2 cellular contexts compared by ENCODE assay signal in the genomic region with DNA sequence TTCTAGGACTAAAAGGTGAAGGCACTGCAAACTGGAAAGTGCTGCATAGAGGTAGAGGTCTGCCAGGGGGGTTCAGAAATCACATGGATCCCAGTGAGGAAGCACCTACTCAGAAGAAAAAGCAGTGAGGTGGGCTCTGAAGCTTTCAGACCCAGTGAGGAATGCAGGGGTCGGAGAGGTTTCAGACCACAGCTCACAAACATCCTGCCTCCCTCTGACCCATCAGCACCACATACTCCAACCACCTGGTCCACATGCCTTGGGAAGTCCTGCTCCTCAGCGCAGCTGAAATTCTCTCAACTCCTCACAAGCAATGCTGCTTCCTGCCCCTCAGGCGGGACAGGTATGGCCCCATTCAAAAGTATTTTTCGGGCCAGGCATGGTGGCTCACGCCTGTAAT.
TF ChIP-seq lines count a peak whose summit lies in the region.

No MANE protein-coding gene starts in this region.

TF ChIP-seq in IMR-90, 13 proteins besides CTCF, POLR2A, EP300 and RAD21:
- no peak for TF ChIP-seq CEBPB (IDR thresholded peaks at IDR 0.05; ENCODE audit: low read depth, low read length)
- TF ChIP-seq, protein P1, sequence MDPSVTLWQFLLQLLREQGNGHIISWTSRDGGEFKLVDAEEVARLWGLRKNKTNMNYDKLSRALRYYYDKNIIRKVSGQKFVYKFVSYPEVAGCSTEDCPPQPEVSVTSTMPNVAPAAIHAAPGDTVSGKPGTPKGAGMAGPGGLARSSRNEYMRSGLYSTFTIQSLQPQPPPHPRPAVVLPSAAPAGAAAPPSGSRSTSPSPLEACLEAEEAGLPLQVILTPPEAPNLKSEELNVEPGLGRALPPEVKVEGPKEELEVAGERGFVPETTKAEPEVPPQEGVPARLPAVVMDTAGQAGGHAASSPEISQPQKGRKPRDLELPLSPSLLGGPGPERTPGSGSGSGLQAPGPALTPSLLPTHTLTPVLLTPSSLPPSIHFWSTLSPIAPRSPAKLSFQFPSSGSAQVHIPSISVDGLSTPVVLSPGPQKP (IDR thresholded peaks at IDR 0.05; ENCODE audit: borderline replicate concordance, low read depth, low read length), result no peak
- TF ChIP-seq SMC3 (IDR thresholded peaks at IDR 0.05; ENCODE audit: low read depth, low read length), result no peak
- no peak for TF ChIP-seq RCOR1 (IDR thresholded peaks at IDR 0.05; ENCODE audit: insufficient replicate concordance, low read length)
- no peak for TF ChIP-seq MXI1 (IDR thresholded peaks at IDR 0.05; ENCODE audit: borderline replicate concordance, low read depth, low read length)
- no peak for TF ChIP-seq CHD1 (IDR thresholded peaks at IDR 0.05; ENCODE audit: low read depth, low read length)
- TF ChIP-seq NFE2L2 (IDR thresholded peaks at IDR 0.05; ENCODE audit: low read depth, low read length), result no peak
- TF ChIP-seq RFX5 (IDR thresholded peaks at IDR 0.05; ENCODE audit: low read depth, low read length), result no peak

TF ChIP-seq in endothelial cell of umbilical vein, 7 proteins besides CTCF, POLR2A, EP300 and RAD21:
- TF ChIP-seq, protein P2, sequence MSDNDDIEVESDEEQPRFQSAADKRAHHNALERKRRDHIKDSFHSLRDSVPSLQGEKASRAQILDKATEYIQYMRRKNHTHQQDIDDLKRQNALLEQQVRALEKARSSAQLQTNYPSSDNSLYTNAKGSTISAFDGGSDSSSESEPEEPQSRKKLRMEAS (IDR thresholded peaks at IDR 0.05; ENCODE audit: insufficient read depth, insufficient read length), result no peak
- TF ChIP-seq MYC (IDR thresholded peaks at IDR 0.05; ENCODE audit: low read depth, low read length) (no peak), JUN (IDR thresholded peaks at IDR 0.05; ENCODE audit: borderline replicate concordance, insufficient read depth, insufficient read length, low read depth) (no peak), FOS (IDR thresholded peaks at IDR 0.05; ENCODE audit: borderline replicate concordance, insufficient read depth, low read length) (no peak), EZH2 (IDR thresholded peaks at IDR 0.05; ENCODE audit: borderline replicate concordance, low read depth, low read length, severe bottlenecking) (no peak), POLR2AphosphoS5 (IDR thresholded peaks at IDR 0.05; ENCODE audit: insufficient read depth, low read depth, low read length) (no peak), GATA2 (IDR thresholded peaks at IDR 0.05; ENCODE audit: insufficient read depth, insufficient read length, low read depth, low read length) (no peak)
